ENCODE assay signal across 19 cellular contexts in the genomic region with DNA sequence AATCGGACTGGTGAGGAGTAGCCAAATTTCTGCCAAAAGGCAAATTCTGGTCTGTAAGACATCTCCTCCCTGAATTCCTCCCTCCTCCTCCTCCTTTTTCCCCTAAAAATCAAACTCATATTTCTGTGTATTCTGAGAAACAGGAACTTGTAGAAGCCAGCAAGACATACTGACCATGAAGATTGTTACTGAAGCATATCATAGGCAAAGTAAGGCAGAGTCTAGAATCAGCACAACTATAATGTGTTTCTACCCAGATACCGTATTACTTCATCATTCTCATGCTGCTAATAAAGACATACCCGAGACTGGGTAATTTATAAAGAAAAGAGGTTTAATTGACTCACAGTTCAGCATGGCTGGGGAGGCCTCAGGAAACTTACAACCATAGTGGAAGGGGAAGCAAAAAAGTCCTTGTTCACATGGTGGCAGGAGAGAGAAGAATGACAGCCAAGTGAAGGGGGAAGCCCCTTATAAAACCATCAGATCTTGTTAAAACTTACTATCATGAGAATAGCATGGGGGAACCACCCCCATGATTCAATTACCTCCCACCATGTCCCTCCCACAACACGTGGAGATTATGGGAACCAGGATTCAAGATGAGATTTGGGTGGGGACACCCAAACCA. TPM values are rescaled to one million over a fixed set of nuclear protein-coding genes. Genes with fewer than 3 reads are reported as not detected.
DNase-seq lines count a peak whose midpoint lies in the region; ATAC-seq and TF ChIP-seq lines count a peak whose summit lies in the region.
"Had no signal": no experiment of that assay in that cellular context is flagged by ENCODE, and none has a peak within 500 bp of the region (broad histone marks: within the 10 kb centered on the region; RNA-seq: fewer than 3 reads in every experiment).

No MANE protein-coding gene starts in this region.

- intact Hi-C loops in left ventricle myocardium inferior (cut with micrococcal nuclease): loop anchor here (5.0 kb wide), 1 partner anchor 112 kb away; no protein-coding TSS in a partner anchor
- intact Hi-C loops in left ventricle myocardium superior (cut with micrococcal nuclease): no loop called here
- intact Hi-C loops in activated B cell treated with CpG ODN at 0.5 μM for 24 hours (cut with micrococcal nuclease): loop anchor here (1.0 kb wide), 1 partner anchor 25 kb away; the partner anchor contains the start of gene EPC2
- intact Hi-C loops in tibial artery (cut with DNase I; ENCODE audit: low total_unique reads): no loop called here

- peak overlapping the region; percentile 48 for H3K27ac ChIP-seq in left ventricle myocardium inferior (replicated peaks)
- no peak overlapping the region for H3K27ac ChIP-seq in tibial artery
- H3K27ac ChIP-seq: A549; BLaER1 treated with 17β-estradiol and CSF1 and Interleukin-3, amounts not matched to agents 10 nM and 100 nM had no signal

- H3K27ac Mint-ChIP-seq in activated B cell treated with CpG ODN at 0.5 μM for 24 hours: peak overlapping the region; percentile 83
- H3K27ac Mint-ChIP-seq: CD8-positive, alpha-beta memory T cell had no signal

- POLR2A ChIA-PET in activated B cell treated with CpG ODN at 0.5 μM for 24 hours (lab: Charles Lee): no interaction called here

- no peak for TF ChIP-seq CTCF in left ventricle myocardium inferior (IDR thresholded peaks at IDR 0.05; ENCODE audit: borderline replicate concordance)
- no peak for TF ChIP-seq CTCF in activated B cell treated with CpG ODN at 0.5 μM for 24 hours (IDR thresholded peaks at IDR 0.05)
- TF ChIP-seq CTCF in tibial artery (IDR thresholded peaks at IDR 0.05): no peak

- H3K27me3 ChIP-seq in left ventricle myocardium inferior (ENCODE audit: low read depth) (no peaks in the 10 kb centered on the region), tibial artery (no peaks in the 10 kb centered on the region)
- H3K27me3 ChIP-seq: BLaER1 treated with 17β-estradiol and CSF1 and Interleukin-3, amounts not matched to agents 10 nM and 100 nM had no signal

- H3K27me3 Mint-ChIP-seq in activated B cell treated with CpG ODN at 0.5 μM for 24 hours: no peaks in the 10 kb centered on the region

- peaks cover 20% of the 10 kb centered on the region for H3K4me1 Mint-ChIP-seq in activated B cell treated with CpG ODN at 0.5 μM for 24 hours

- CTCF ChIA-PET in activated B cell treated with CpG ODN at 0.5 μM for 24 hours (lab: Charles Lee): no interaction called here

- H3K4me3 Mint-ChIP-seq in activated B cell treated with CpG ODN at 0.5 μM for 24 hours: no peak overlapping the region
- H3K4me3 Mint-ChIP-seq: CD8-positive, alpha-beta memory T cell had no signal

- no peaks in the 10 kb centered on the region for H3K36me3 ChIP-seq in left ventricle myocardium inferior
- H3K36me3 ChIP-seq in tibial artery: no peaks in the 10 kb centered on the region
- H3K36me3 ChIP-seq: BLaER1 treated with 17β-estradiol and CSF1 and Interleukin-3, amounts not matched to agents 10 nM and 100 nM had no signal

- DNase-seq in left ventricle myocardium inferior (no peak), left ventricle myocardium superior (no peak), KBM-7 (peak; percentile 58), activated B cell treated with CpG ODN at 0.5 μM for 24 hours (no peak), iPS-NIHi11 (ENCODE audit: low spot score) (no peak), AG08395 (ENCODE audit: low spot score) (no peak), tibial artery (no peak)
- DNase-seq in stimulated activated CD8-positive, alpha-beta memory T cell treated with anti-CD3 and anti-CD28 coated beads, Interleukin-4, amount 100 ng/mL, for 48 hours: no peak
- DNase-seq: CD8-positive, alpha-beta memory T cell; GOT3; KG1; NCI-H1048; NCI-H1436; NCI-H2029; NCI-H345; NCI-H526 had no signal

- ATAC-seq in left ventricle myocardium superior (no peak), activated B cell treated with CpG ODN at 0.5 μM for 24 hours (ENCODE audit: low read depth) (peak; percentile 82)
- ATAC-seq: A549, HepG2 had no signal

- H3K4me1 ChIP-seq in left ventricle myocardium inferior (peaks cover 39% of the 10 kb centered on the region), tibial artery (peaks cover 0 to 12% (median 11%) of the 10 kb centered on the region in 4 donors)

- no peaks in the 10 kb centered on the region for H3K9me3 Mint-ChIP-seq in activated B cell treated with CpG ODN at 0.5 μM for 24 hours
- H3K9me3 Mint-ChIP-seq: CD8-positive, alpha-beta memory T cell had no signal

- in situ Hi-C loops in KBM-7 (cut with MboI; ENCODE audit: low pct_unique_long_range_greater_than_20kb, low sequenced_read_pairs): no loop called here

- H3K9me3 ChIP-seq in left ventricle myocardium inferior (replicated peaks): no peaks in the 10 kb centered on the region
- H3K9me3 ChIP-seq in tibial artery: no peaks in the 10 kb centered on the region
- H3K9me3 ChIP-seq: A549; BLaER1 treated with 17β-estradiol and CSF1 and Interleukin-3, amounts not matched to agents 10 nM and 100 nM had no signal

- H3K4me3 ChIP-seq in left ventricle myocardium inferior: no peak overlapping the region
- no peak overlapping the region for H3K4me3 ChIP-seq in tibial artery
- H3K4me3 ChIP-seq: A549; BLaER1 treated with 17β-estradiol and CSF1 and Interleukin-3, amounts not matched to agents 10 nM and 100 nM had no signal

- no peaks in the 10 kb centered on the region for H3K36me3 Mint-ChIP-seq in activated B cell treated with CpG ODN at 0.5 μM for 24 hours (ENCODE audit: low read depth)

RNA-seq across cellular contexts. Expression of gene EPC2, which starts 24.9 kb away (rescaled TPM):
- total RNA-seq in left ventricle myocardium inferior (22.0 TPM), left ventricle myocardium superior (24.2 TPM), activated B cell treated with CpG ODN at 0.5 μM for 24 hours (52.1 and 52.6 TPM in 2 replicates)

Comparison
In these comparisons a context has a peak if more than half of its experiments do, and no peak if none do; other contexts are left out.
1. intact Hi-C loops: an anchor here in left ventricle myocardium inferior (5.0 kb wide) and activated B cell treated with CpG ODN at 0.5 μM for 24 hours (1.0 kb wide); none called in left ventricle myocardium superior and tibial artery.